ENCODE assay signal across 8 cellular contexts in the genomic region with DNA sequence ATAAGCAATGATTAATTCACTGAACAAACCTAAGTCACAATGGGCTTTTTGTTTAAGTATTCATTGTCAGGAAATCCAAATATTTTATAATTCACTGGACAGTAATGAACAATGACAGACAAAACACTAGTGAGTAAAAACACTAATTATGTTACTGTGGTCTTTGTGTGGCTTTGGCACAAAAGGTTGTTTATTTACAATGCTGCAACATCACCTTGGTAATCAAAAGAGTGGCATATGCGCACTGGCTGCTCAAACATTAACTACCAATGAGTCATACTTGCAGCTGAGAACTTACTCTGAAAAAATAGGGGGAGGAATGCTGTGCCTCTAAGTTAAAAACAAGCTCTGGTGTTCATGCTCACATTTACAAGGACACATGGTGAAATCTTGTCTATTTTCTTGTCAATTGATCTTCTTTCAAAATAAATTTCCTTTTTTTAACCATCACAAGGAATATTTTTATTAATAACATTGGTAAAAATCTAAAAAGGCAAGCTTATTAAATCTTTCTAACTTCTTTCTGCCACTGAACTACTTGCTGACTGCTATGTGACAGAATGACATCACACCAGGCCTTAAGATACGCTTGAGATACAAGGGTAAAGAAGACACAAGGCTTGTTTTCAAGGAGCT.
DNase-seq lines count a peak whose midpoint lies in the region; ATAC-seq and TF ChIP-seq lines count a peak whose summit lies in the region.

No MANE protein-coding gene starts in this region.

- DNase-seq in A673 (ENCODE audit: low spot score) (peak; percentile 74), GM12865 (ENCODE audit: low read depth) (peak; percentile 69), NCI-H146 treated with DMSO at 0.1 percent for 48 hours (lab: John Stamatoyannopoulos, UW; ENCODE audit: unreplicated experiment) (peak; percentile 55), heart right ventricle (no peak), sigmoid colon (no peak)

- peaks cover 30% of the 10 kb centered on the region for H3K36me3 Mint-ChIP-seq in activated T-helper 17 cell treated with anti-CD3 and anti-CD28 coated beads, Interleukin-2, amount 50 U/mL, for 72 hours (ENCODE audit: low read depth)

- H3K36me3 ChIP-seq in A673 (ENCODE audit: insufficient read depth, low read length, poor library complexity, severe bottlenecking): no peaks in the 10 kb centered on the region
- H3K36me3 ChIP-seq in heart right ventricle: peaks cover 0 to 8% (median 0%) of the 10 kb centered on the region in 9 donors
- H3K36me3 ChIP-seq in sigmoid colon: no peaks in the 10 kb centered on the region

- no peaks in the 10 kb centered on the region for H3K9me3 Mint-ChIP-seq in activated T-helper 17 cell treated with anti-CD3 and anti-CD28 coated beads, Interleukin-2, amount 50 U/mL, for 72 hours

- H3K4me1 Mint-ChIP-seq in activated T-helper 17 cell treated with anti-CD3 and anti-CD28 coated beads, Interleukin-2, amount 50 U/mL, for 72 hours: peaks cover 36% of the 10 kb centered on the region

- TF ChIP-seq POLR2A in sigmoid colon (IDR thresholded peaks at IDR 0.05): no peak

- no peak overlapping the region for H3K4me3 Mint-ChIP-seq in activated T-helper 17 cell treated with anti-CD3 and anti-CD28 coated beads, Interleukin-2, amount 50 U/mL, for 72 hours

- H3K27ac ChIP-seq in A673 (ENCODE audit: low read depth, low read length, poor library complexity, severe bottlenecking) (peak overlapping the region; percentile 62), heart right ventricle (peak overlapping the region in 9 of 10 donors; percentile 5 to 77 (median 41)), sigmoid colon (peak overlapping the region; percentile 56 to 72 (median 60))

- H3K9me3 ChIP-seq in A673 (ENCODE audit: low read depth, low read length, poor library complexity, severe bottlenecking) (no peaks in the 10 kb centered on the region), heart right ventricle (no peaks in the 10 kb centered on the region), sigmoid colon (no peaks in the 10 kb centered on the region)

- TF ChIP-seq CTCF in A673 (conservative IDR thresholded peaks at IDR 0.05; ENCODE audit: low read depth, low read length): no peak
- no peak for TF ChIP-seq CTCF in GM12865 (IDR thresholded peaks at IDR 0.05; ENCODE audit: insufficient read depth, low read depth, low read length, missing control alignments)
- TF ChIP-seq CTCF in heart right ventricle (IDR thresholded peaks at IDR 0.05): no peak
- no peak for TF ChIP-seq CTCF in sigmoid colon (IDR thresholded peaks at IDR 0.05)

- CTCF ChIA-PET in A673 (lab: Charles Lee): no interaction called here

- BruUV-seq in A673 (replicated peaks; lab: Mats Ljungman, UMichigan): TSS peak; percentile 12

- 60 to 69% methylated on average over 2 of the region's 2 CpGs for WGBS in heart right ventricle, 2 donors
- WGBS in sigmoid colon, 2 donors: 18 to 58% methylated on average over 2 of the region's 2 CpGs

- POLR2A ChIA-PET in A673 (lab: Charles Lee; ENCODE audit: low non-redundant PET): interaction anchor here (0.5 kb wide), 1 partner anchor 937 kb away, joined by 8 read pairs; the partner anchor contains the start of gene CLPX

- peak overlapping the region; percentile 81 for H3K27ac Mint-ChIP-seq in activated T-helper 17 cell treated with anti-CD3 and anti-CD28 coated beads, Interleukin-2, amount 50 U/mL, for 72 hours

- H3K27me3 ChIP-seq in A673 (replicated peaks; ENCODE audit: insufficient read depth, low read depth, low read length, poor library complexity) (no peaks in the 10 kb centered on the region), heart right ventricle (no peaks in the 10 kb centered on the region), sigmoid colon (no peaks in the 10 kb centered on the region)

- H3K4me1 ChIP-seq in A673 (ENCODE audit: insufficient read depth, low read length, poor library complexity, severe bottlenecking) (peaks cover 19% of the 10 kb centered on the region), heart right ventricle (peaks cover 0 to 27% (median 10%) of the 10 kb centered on the region in 9 donors), sigmoid colon (peaks cover 0 to 34% (median 18%) of the 10 kb centered on the region in 4 donors)

- ATAC-seq in HG02759 (IDR thresholded peaks at IDR 0.05; ENCODE audit: unreplicated experiment) (peak; percentile 68), heart right ventricle (peak in 7 of 8 donors; percentile 58 to 92 (median 72)), GM21576 (IDR thresholded peaks at IDR 0.05; ENCODE audit: unreplicated experiment) (no peak)
- peak; percentile 65 for ATAC-seq in activated T-helper 17 cell treated with anti-CD3 and anti-CD28 coated beads, Interleukin-2, amount 50 U/mL, for 72 hours (replicated peaks)

- no peak overlapping the region for H3K4me3 ChIP-seq in A673 (ENCODE audit: low read depth, low read length, poor library complexity, severe bottlenecking)
- no peak overlapping the region for H3K4me3 ChIP-seq in GM12865 (ENCODE audit: low read depth, low read length)
- H3K4me3 ChIP-seq in heart right ventricle: no peak overlapping the region
- no peak overlapping the region for H3K4me3 ChIP-seq in sigmoid colon

- TF ChIP-seq EP300 in sigmoid colon (IDR thresholded peaks at IDR 0.05): no peak

- intact Hi-C loops in A673 (cut with micrococcal nuclease; ENCODE audit: unreplicated experiment) (no loop called here), heart right ventricle (cut with DNase I) (no loop called here), sigmoid colon (cut with DNase I) (no loop called here)

- H3K27me3 Mint-ChIP-seq in activated T-helper 17 cell treated with anti-CD3 and anti-CD28 coated beads, Interleukin-2, amount 50 U/mL, for 72 hours: no peaks in the 10 kb centered on the region

Comparison
In these comparisons a context has a peak if more than half of its experiments do, and no peak if none do; other contexts are left out.
1. DNase-seq: peak in A673 (single experiment), GM12865 (single experiment) and NCI-H146 treated with DMSO at 0.1 percent for 48 hours (single experiment); none in heart right ventricle (0 of 2) and sigmoid colon (single experiment).
2. Peak in every context shown above with its lines, with median percentiles within 50 percentile points of each other: H3K27ac ChIP-seq.